ENCODE assay signal across 19 cellular contexts in genomic region chr9:135608294-135608998, GRCh38. TPM values are rescaled to one million over a fixed set of nuclear protein-coding genes. Genes with fewer than 3 reads are reported as not detected.
"Had no signal": no experiment of that assay in that cellular context is flagged by ENCODE, and none has a peak within 500 bp of the region (broad histone marks: within the 10 kb centered on the region; RNA-seq: fewer than 3 reads in every experiment).

No MANE protein-coding gene starts in this region.

- ATAC-seq: activated naive CD8-positive, alpha-beta T cell treated with anti-CD3 and anti-CD28 coated beads, Interleukin-2, amount 50 U/mL, for 24 hours; activated T-cell treated with anti-CD3 and anti-CD28 coated beads, Interleukin-2, amount 50 U/mL, for 72 hours; gastrocnemius medialis; heart left ventricle; mucosa of descending colon; naive thymus-derived CD8-positive, alpha-beta T cell; psoas muscle; right lobe of liver; stimulated activated effector memory CD8-positive, alpha-beta T cell treated with anti-CD3 and anti-CD28 coated beads, Interleukin-12 subunit alpha, Interleukin-12 subunit beta, amount 100 ng/mL, for 72 hours; T-cell had no signal

- H3K36me3 Mint-ChIP-seq: naive thymus-derived CD8-positive, alpha-beta T cell; T-cell had no signal

- H3K4me1 ChIP-seq: gastrocnemius medialis, heart left ventricle, psoas muscle, right lobe of liver, tibial artery had no signal

- DNase-seq: activated CD4-positive, alpha-beta T cell treated with anti-CD3 and anti-CD28 coated beads, Interleukin-2, amount 10 ng/mL, durations not matched to agents 7 days and 5 days; activated naive CD8-positive, alpha-beta T cell treated with anti-CD3 and anti-CD28 coated beads, Interleukin-2, amount 50 U/mL, for 24 hours; activated T-cell treated with anti-CD3 and anti-CD28 coated beads, Interleukin-2, amount 50 U/mL, for 72 hours; endodermal cell; gastrocnemius medialis; mucosa of descending colon; nucleus accumbens; T-cell; T-helper 9 cell had no signal

- H3K9me3 ChIP-seq: gastrocnemius medialis, heart left ventricle, mucosa of descending colon, psoas muscle, right lobe of liver, tibial artery had no signal

- H3K27me3 Mint-ChIP-seq: activated CD4-positive, alpha-beta T cell treated with anti-CD3 and anti-CD28 coated beads, Interleukin-2, amount 10 ng/mL, durations not matched to agents 7 days and 5 days; activated naive CD8-positive, alpha-beta T cell treated with anti-CD3 and anti-CD28 coated beads, Interleukin-2, amount 50 U/mL, for 24 hours had no signal

- H3K4me1 Mint-ChIP-seq: activated CD4-positive, alpha-beta T cell treated with anti-CD3 and anti-CD28 coated beads, Interleukin-2, amount 10 ng/mL, durations not matched to agents 7 days and 5 days; activated naive CD8-positive, alpha-beta T cell treated with anti-CD3 and anti-CD28 coated beads, Interleukin-2, amount 50 U/mL, for 24 hours; endodermal cell; stimulated activated effector memory CD8-positive, alpha-beta T cell treated with anti-CD3 and anti-CD28 coated beads, Interleukin-12 subunit alpha, Interleukin-12 subunit beta, amount 100 ng/mL, for 72 hours; T-cell had no signal

- H3K4me3 Mint-ChIP-seq: activated CD4-positive, alpha-beta T cell treated with anti-CD3 and anti-CD28 coated beads, Interleukin-2, amount 10 ng/mL, durations not matched to agents 7 days and 5 days; activated naive CD8-positive, alpha-beta T cell treated with anti-CD3 and anti-CD28 coated beads, Interleukin-2, amount 50 U/mL, for 24 hours; activated T-cell treated with anti-CD3 and anti-CD28 coated beads, Interleukin-2, amount 50 U/mL, for 72 hours; endodermal cell; naive thymus-derived CD8-positive, alpha-beta T cell; stimulated activated effector memory CD8-positive, alpha-beta T cell treated with anti-CD3 and anti-CD28 coated beads, Interleukin-12 subunit alpha, Interleukin-12 subunit beta, amount 100 ng/mL, for 72 hours; T-cell had no signal

- H3K27ac Mint-ChIP-seq: activated CD4-positive, alpha-beta T cell treated with anti-CD3 and anti-CD28 coated beads, Interleukin-2, amount 10 ng/mL, durations not matched to agents 7 days and 5 days; activated naive CD8-positive, alpha-beta T cell treated with anti-CD3 and anti-CD28 coated beads, Interleukin-2, amount 50 U/mL, for 24 hours; activated T-cell treated with anti-CD3 and anti-CD28 coated beads, Interleukin-2, amount 50 U/mL, for 72 hours; endodermal cell; naive thymus-derived CD8-positive, alpha-beta T cell; stimulated activated effector memory CD8-positive, alpha-beta T cell treated with anti-CD3 and anti-CD28 coated beads, Interleukin-12 subunit alpha, Interleukin-12 subunit beta, amount 100 ng/mL, for 72 hours; T-cell had no signal

- H3K27me3 ChIP-seq: gastrocnemius medialis, right lobe of liver had no signal

- H3K36me3 ChIP-seq: gastrocnemius medialis, heart left ventricle, right lobe of liver, tibial artery had no signal

- H3K9me3 Mint-ChIP-seq: activated CD4-positive, alpha-beta T cell treated with anti-CD3 and anti-CD28 coated beads, Interleukin-2, amount 10 ng/mL, durations not matched to agents 7 days and 5 days; activated naive CD8-positive, alpha-beta T cell treated with anti-CD3 and anti-CD28 coated beads, Interleukin-2, amount 50 U/mL, for 24 hours; activated T-cell treated with anti-CD3 and anti-CD28 coated beads, Interleukin-2, amount 50 U/mL, for 72 hours; stimulated activated effector memory CD8-positive, alpha-beta T cell treated with anti-CD3 and anti-CD28 coated beads, Interleukin-12 subunit alpha, Interleukin-12 subunit beta, amount 100 ng/mL, for 72 hours; T-cell had no signal

- H3K4me3 ChIP-seq: gastrocnemius medialis, heart left ventricle, mucosa of descending colon, psoas muscle, right lobe of liver, tibial artery had no signal

- H3K27ac ChIP-seq: gastrocnemius medialis, heart left ventricle, psoas muscle, right lobe of liver, tibial artery had no signal

RNA-seq across cellular contexts. Expression of gene GLT6D1, which starts 30.9 kb away (rescaled TPM):
- total RNA-seq: activated CD4-positive, alpha-beta T cell treated with anti-CD3 and anti-CD28 coated beads, Interleukin-2, amount 10 ng/mL, durations not matched to agents 7 days and 5 days; activated T-cell treated with anti-CD3 and anti-CD28 coated beads, Interleukin-2, amount 50 U/mL, for 72 hours; aorta; cerebellum; dermis microvascular lymphatic vessel endothelial cell; epithelial cell of proximal tubule; gastrocnemius medialis; heart left ventricle; mucosa of descending colon; naive thymus-derived CD8-positive, alpha-beta T cell; psoas muscle; right lobe of liver; T-cell had no signal
- polyA plus RNA-seq: aorta; heart left ventricle; naive thymus-derived CD8-positive, alpha-beta T cell; psoas muscle had no signal

RNA-seq across cellular contexts. Expression of gene PAEP, which starts 46.9 kb away (rescaled TPM):
- total RNA-seq: activated CD4-positive, alpha-beta T cell treated with anti-CD3 and anti-CD28 coated beads, Interleukin-2, amount 10 ng/mL, durations not matched to agents 7 days and 5 days; activated T-cell treated with anti-CD3 and anti-CD28 coated beads, Interleukin-2, amount 50 U/mL, for 72 hours; aorta; cerebellum; dermis microvascular lymphatic vessel endothelial cell; endodermal cell; epithelial cell of proximal tubule; gastrocnemius medialis; heart left ventricle; mucosa of descending colon; naive thymus-derived CD8-positive, alpha-beta T cell; psoas muscle; right lobe of liver; T-cell had no signal
- polyA plus RNA-seq: aorta; heart left ventricle; naive thymus-derived CD8-positive, alpha-beta T cell; psoas muscle had no signal

RNA-seq across cellular contexts. Expression of gene LCN9, which starts 54.7 kb away (rescaled TPM):
- total RNA-seq: activated CD4-positive, alpha-beta T cell treated with anti-CD3 and anti-CD28 coated beads, Interleukin-2, amount 10 ng/mL, durations not matched to agents 7 days and 5 days; activated T-cell treated with anti-CD3 and anti-CD28 coated beads, Interleukin-2, amount 50 U/mL, for 72 hours; aorta; cerebellum; dermis microvascular lymphatic vessel endothelial cell; epithelial cell of proximal tubule; gastrocnemius medialis; heart left ventricle; mucosa of descending colon; naive thymus-derived CD8-positive, alpha-beta T cell; psoas muscle; right lobe of liver; T-cell had no signal
- polyA plus RNA-seq: aorta; heart left ventricle; naive thymus-derived CD8-positive, alpha-beta T cell; psoas muscle had no signal
